9 cellular contexts compared by ENCODE assay signal in the genomic region with DNA sequence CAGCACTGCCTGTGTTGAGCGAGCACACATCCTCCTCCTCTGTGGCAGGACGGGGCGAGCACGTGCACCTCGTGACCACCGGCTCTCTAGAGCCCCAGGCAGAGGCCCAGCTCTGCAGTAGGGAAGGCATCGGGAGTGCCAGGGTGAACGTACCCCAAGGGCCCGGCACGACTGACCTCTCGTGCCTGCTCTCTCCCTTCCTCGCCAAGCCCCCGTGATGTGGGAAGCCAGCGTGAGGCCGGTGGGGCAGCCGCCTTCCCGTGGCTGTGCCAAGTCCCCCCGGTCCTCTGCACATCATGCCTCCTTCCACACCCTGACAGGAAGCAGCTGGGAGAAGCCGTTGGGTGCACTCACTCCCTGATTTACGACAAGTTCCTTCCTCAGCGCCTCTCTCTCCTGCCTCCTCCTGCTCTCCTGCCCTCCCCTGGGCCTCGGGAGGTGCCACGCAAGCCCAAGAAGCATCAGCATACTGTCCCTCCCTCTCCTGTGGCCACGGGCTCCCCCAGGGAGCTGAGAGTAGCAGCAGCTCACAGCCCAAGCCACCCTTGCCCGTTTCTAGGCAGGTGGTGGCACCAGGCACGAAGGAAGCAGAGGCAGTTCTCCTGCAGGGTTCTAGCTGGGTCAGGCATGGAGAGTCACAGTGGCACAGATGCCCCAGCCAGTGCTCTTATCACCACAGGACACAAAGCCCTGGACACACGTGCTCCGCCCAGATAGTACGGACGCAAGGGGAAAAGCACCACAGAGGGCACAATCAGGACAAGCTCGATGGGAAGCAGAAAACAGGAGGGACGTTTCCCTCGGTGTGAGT. TPM values are rescaled to one million over a fixed set of nuclear protein-coding genes. Genes with fewer than 3 reads are reported as not detected.
DNase-seq lines count a peak whose midpoint lies in the region; ATAC-seq, FAIRE-seq and TF ChIP-seq lines count a peak whose summit lies in the region.
"Had no signal": no experiment of that assay in that cellular context is flagged by ENCODE, and none has a peak within 500 bp of the region (broad histone marks: within the 10 kb centered on the region; RNA-seq: fewer than 3 reads in every experiment).

No MANE protein-coding gene starts in this region.

- FAIRE-seq in kidney (lab: Jason Lieb, UNC), result no peak
- FAIRE-seq: colon had no signal

- H3K9me3 Mint-ChIP-seq in activated CD4-positive, alpha-beta T cell treated with anti-CD3 and anti-CD28 coated beads for 36 hours (ENCODE audit: low read depth), result no peaks in the 10 kb centered on the region

- H3K4me3 Mint-ChIP-seq in activated CD4-positive, alpha-beta T cell treated with anti-CD3 and anti-CD28 coated beads for 36 hours, result no peak overlapping the region

- H3K36me3 ChIP-seq in kidney (ENCODE audit: control insufficient read depth in 1 of 2, insufficient read depth in 2 of 2, low read length in 2 of 2) (peaks cover 9 to 13% of the 10 kb centered on the region in 2 donors), tibial artery (peaks cover 0 to 19% (median 16%) of the 10 kb centered on the region in 3 donors)

- DNase-seq in activated CD4-positive, alpha-beta T cell treated with anti-CD3 and anti-CD28 coated beads for 36 hours, result peak; percentile 31
- DNase-seq in activated CD4-positive, alpha-beta T cell treated with anti-CD3 and anti-CD28 coated beads for 4 hours, result no peak
- peak; percentile 78 for DNase-seq in kidney
- peak; percentile 47 to 76 for DNase-seq in tibial artery
- DNase-seq in GOT3 (lab: John Stamatoyannopoulos, UW), result no peak
- DNase-seq in RKO (ENCODE audit: low spot score), result no peak

- H3K27ac ChIP-seq in VCaP (peak overlapping the region; percentile 88), kidney (ENCODE audit: low read depth in 2 of 2, low read length in 2 of 2) (peak overlapping the region in 1 of 2 donors; percentile 3), tibial artery (no peak overlapping the region)

- H3K9me3 ChIP-seq in kidney (ENCODE audit: control insufficient read depth in 1 of 2, low read length in 2 of 2) (no peaks in the 10 kb centered on the region), tibial artery (no peaks in the 10 kb centered on the region)

- TF ChIP-seq CTCF in VCaP (conservative IDR thresholded peaks at IDR 0.05) (no peak), kidney (IDR thresholded peaks at IDR 0.05; ENCODE audit: borderline replicate concordance, extremely low read depth, insufficient read depth) (no peak), tibial artery (IDR thresholded peaks at IDR 0.05) (no peak)

- intact Hi-C loops in activated CD4-positive, alpha-beta T cell treated with anti-CD3 and anti-CD28 coated beads for 36 hours (cut with DNase I, micrococcal nuclease), result no loop called here
- intact Hi-C loops in kidney (cut with DNase I), result no loop called here
- intact Hi-C loops in tibial artery (cut with DNase I; ENCODE audit: low total_unique reads), result no loop called here

- H3K9ac ChIP-seq in kidney (ENCODE audit: low read length in 2 of 2), result no peak overlapping the region

- H3K27ac Mint-ChIP-seq in activated CD4-positive, alpha-beta T cell treated with anti-CD3 and anti-CD28 coated beads for 36 hours, result no peak overlapping the region

- H3K27me3 ChIP-seq in tibial artery, result no peaks in the 10 kb centered on the region

- H3K4me1 ChIP-seq in kidney (ENCODE audit: control insufficient read depth in 1 of 2, insufficient read depth in 1 of 2, low read depth in 1 of 2, low read length in 2 of 2) (peaks cover 5 to 14% of the 10 kb centered on the region in 2 donors), tibial artery (peaks cover 0 to 5% (median 3%) of the 10 kb centered on the region in 4 donors)

- H3K4me3 ChIP-seq in kidney (ENCODE audit: low read length in 2 of 2), result no peak overlapping the region
- no peak overlapping the region for H3K4me3 ChIP-seq in tibial artery

- H3K36me3 Mint-ChIP-seq in activated CD4-positive, alpha-beta T cell treated with anti-CD3 and anti-CD28 coated beads for 36 hours (ENCODE audit: low read depth), result peaks cover 11% of the 10 kb centered on the region

- H3K27me3 Mint-ChIP-seq in activated CD4-positive, alpha-beta T cell treated with anti-CD3 and anti-CD28 coated beads for 36 hours, result no peaks in the 10 kb centered on the region

- CTCF ChIA-PET in activated CD4-positive, alpha-beta T cell treated with anti-CD3 and anti-CD28 coated beads for 36 hours (lab: Charles Lee), result no interaction called here

- peaks cover 40% of the 10 kb centered on the region for H3K4me1 Mint-ChIP-seq in activated CD4-positive, alpha-beta T cell treated with anti-CD3 and anti-CD28 coated beads for 36 hours

- POLR2A ChIA-PET in activated CD4-positive, alpha-beta T cell treated with anti-CD3 and anti-CD28 coated beads for 36 hours (lab: Charles Lee), result interaction anchor here (0.7 to 0.8 kb wide), 2 partner anchors 23 to 751 kb away, joined by 3 to 4 read pairs; no protein-coding TSS in a partner anchor

- peak; percentile 34 for ATAC-seq in activated CD4-positive, alpha-beta T cell treated with anti-CD3 and anti-CD28 coated beads for 36 hours
- ATAC-seq in GM21367 (IDR thresholded peaks at IDR 0.05; ENCODE audit: unreplicated experiment), result no peak

RNA-seq across cellular contexts. Expression of gene AMZ1, which starts 47.0 kb away (rescaled TPM):
- under 1 TPM; 0.14 TPM for total RNA-seq in activated CD4-positive, alpha-beta T cell treated with anti-CD3 and anti-CD28 coated beads for 36 hours
- total RNA-seq in kidney, result 0.16 TPM
- polyA plus RNA-seq in kidney (ENCODE audit: insufficient read depth, low read depth, low replicate concordance), result not detected

Comparison
In these comparisons a context has a peak if more than half of its experiments do, and no peak if none do; other contexts are left out.
1. DNase-seq: peak in activated CD4-positive, alpha-beta T cell treated with anti-CD3 and anti-CD28 coated beads for 36 hours (single experiment), kidney (single experiment) and tibial artery (2 of 2); none in activated CD4-positive, alpha-beta T cell treated with anti-CD3 and anti-CD28 coated beads for 4 hours (0 of 2), GOT3 (single experiment) and RKO (single experiment).